Comparison of ENCODE assay signal across 26 cellular contexts in the genomic region with DNA sequence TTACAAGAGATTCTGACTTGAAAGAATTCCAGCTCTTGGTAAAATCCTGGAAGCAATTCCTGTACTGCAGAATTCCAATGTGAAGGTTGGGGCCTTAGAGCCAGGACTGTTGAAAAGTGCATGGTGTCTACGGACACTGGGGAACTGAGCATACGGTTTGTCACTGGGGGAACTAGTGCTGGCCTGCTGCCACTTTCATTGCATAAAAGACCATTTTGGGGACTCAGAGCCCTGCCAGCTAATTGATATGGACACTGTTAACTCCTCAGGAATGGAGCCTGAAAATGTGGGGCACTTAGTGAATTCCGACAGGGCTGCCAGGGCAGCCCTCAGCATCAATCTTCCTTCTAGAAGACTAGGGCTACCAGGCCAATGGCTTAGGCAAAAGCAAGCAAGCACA. TPM values are rescaled to one million over a fixed set of nuclear protein-coding genes. Genes with fewer than 3 reads are reported as not detected.
DNase-seq lines count a peak whose midpoint lies in the region; ATAC-seq and TF ChIP-seq lines count a peak whose summit lies in the region.
"Had no signal": no experiment of that assay in that cellular context is flagged by ENCODE, and none has a peak within 500 bp of the region (broad histone marks: within the 10 kb centered on the region; RNA-seq: fewer than 3 reads in every experiment).

No MANE protein-coding gene starts in this region.

- no peak overlapping the region for H3K4me3 ChIP-seq in psoas muscle
- H3K4me3 ChIP-seq: GM23248, MG63 had no signal

- TF ChIP-seq CTCF in psoas muscle (IDR thresholded peaks at IDR 0.05) = no peak

- peaks cover 0 to 4% (median 0%) of the 10 kb centered on the region in 3 donors for H3K27me3 ChIP-seq in psoas muscle (ENCODE audit: insufficient read depth in 3 of 3, low read length in 2 of 3)
- H3K27me3 ChIP-seq: MG63 had no signal

- intact Hi-C loops in psoas muscle (cut with DNase I) = loop anchor here in 1 of 2 donors (5.0 kb wide), 1 partner anchor 1182 kb away; no protein-coding TSS in a partner anchor

- peaks cover 0 to 28% of the 10 kb centered on the region in 2 donors for H3K36me3 ChIP-seq in psoas muscle (ENCODE audit: insufficient read depth in 1 of 2, low read depth in 1 of 2)
- H3K36me3 ChIP-seq: MG63 had no signal

- H3K9me3 ChIP-seq in psoas muscle = no peaks in the 10 kb centered on the region
- H3K9me3 ChIP-seq: MG63 had no signal

- H3K4me1 ChIP-seq in psoas muscle = peaks cover 4% of the 10 kb centered on the region

- no peak overlapping the region for H3K27ac ChIP-seq in psoas muscle
- H3K27ac ChIP-seq: C4-2B, GM23248 had no signal

- DNase-seq in G401 (ENCODE audit: low spot score) = peak; percentile 12
- DNase-seq in cerebellar cortex (ENCODE audit: low spot score) = peak; percentile 7
- DNase-seq in hypothalamus (lab: John Stamatoyannopoulos, UW) = peak in 30 of 51 donors; percentile 0 to 51 (median 18)
- no peak for DNase-seq in psoas muscle
- DNase-seq in GM03348 (ENCODE audit: low spot score) = no peak
- DNase-seq in superior temporal gyrus (ENCODE audit: extremely low spot score) = no peak
- DNase-seq: Calu3; CD8-positive, alpha-beta memory T cell; DMS79 treated with DMSO at 0.1 percent for 48 hours; GM23248; H7; IMR-90; KG1; MG63; NCI-H1105 treated with DMSO at 0.1 percent for 48 hours; NCI-H1694; NCI-H2081 treated with DMSO at 0.1 percent for 48 hours; NCI-H2171; NCI-H226; NCI-H510A; NCI-H748 treated with DMSO at 0.1 percent for 48 hours; PC-3 had no signal

- WGBS in psoas muscle, 3 donors = 21 to 45% (median 40%) methylated on average over 3 of the region's 3 CpGs

- in situ Hi-C loops in G401 (cut with HindIII; ENCODE audit: low sequenced_read_pairs) = no loop called here

- peak in 3 of 4 donors; percentile 50 to 82 (median 56) for ATAC-seq in psoas muscle
- no peak for ATAC-seq in GM21367 (IDR thresholded peaks at IDR 0.05; ENCODE audit: unreplicated experiment)
- no peak for ATAC-seq in GM18511 (IDR thresholded peaks at IDR 0.05; ENCODE audit: unreplicated experiment)
- ATAC-seq: PC-3, SK-N-SH treated with all-trans-retinoic acid at 6 μM for 48 hours had no signal

RNA-seq across cellular contexts. Expression of a gene that starts 55.9 kb away (rescaled TPM):
- under 0.01 TPM in 1 of 2 replicates, not detected in the other for total RNA-seq in G401 (2014; rRNA removed; shearing (Covaris generic))
- 100 to 1,000 TPM in 3 of 4 donors, 10 to 100 TPM in 1; 72.6 to 148 (median 143) TPM for total RNA-seq in psoas muscle
- 10 to 100 TPM in 1 of 3 donors, 1 to 10 TPM in 2; 2.5 to 21.0 (median 9.5) TPM for polyA plus RNA-seq in psoas muscle

Comparison
In these comparisons a context has a peak if more than half of its experiments do, and no peak if none do; other contexts are left out.
1. DNase-seq: peak in G401 (single experiment), cerebellar cortex (single experiment) and hypothalamus (30 of 51); none in psoas muscle (0 of 2), GM03348 (single experiment) and superior temporal gyrus (single experiment).
2. ATAC-seq: peak in psoas muscle (3 of 4); none in GM21367 (single experiment) and GM18511 (single experiment).
3. RNA of a gene that starts 55.9 kb away (total RNA-seq): 72.6 to 148 TPM in psoas muscle; under 0.01 TPM in G401; every median in the first group is over 10 times any median in the second.